Comparison of ENCODE assay signal across 10 cellular contexts in genomic region chr19:3375221-3376088, GRCh38. TPM values are rescaled to one million over a fixed set of nuclear protein-coding genes. Genes with fewer than 3 reads are reported as not detected.
DNase-seq lines count a peak whose midpoint lies in the region; ATAC-seq and TF ChIP-seq lines count a peak whose summit lies in the region.
"Had no signal": no experiment of that assay in that cellular context is flagged by ENCODE, and none has a peak within 500 bp of the region (broad histone marks: within the 10 kb centered on the region; RNA-seq: fewer than 3 reads in every experiment).

No MANE protein-coding gene starts in this region.

- peak overlapping the region; percentile 50; the same call in 1 of the 2 replicates for H3K4me3 ChIP-seq in ACC112 (ENCODE audit: low read depth, low read length)
- H3K4me3 ChIP-seq in ascending aorta = peak overlapping the region; percentile 9 to 47
- no peak overlapping the region for H3K4me3 ChIP-seq in CD8-positive, alpha-beta T cell (ENCODE audit: low read depth, low read length)
- H3K4me3 ChIP-seq: A549 had no signal

- H3K27ac ChIP-seq in ACC112 (ENCODE audit: low read depth, low read length) (peak overlapping the region; percentile 53), ascending aorta (peak overlapping the region; percentile 93 to 96)
- H3K27ac ChIP-seq in CD8-positive, alpha-beta T cell (ENCODE audit: low read depth, low read length) = no peak overlapping the region

- H3K27ac Mint-ChIP-seq in CD8-positive, alpha-beta T cell = no peak overlapping the region

- DNase-seq in ascending aorta (ENCODE audit: low spot score in 2 of 2) = peak; percentile 78 to 96
- DNase-seq in Right ventricle myocardium inferior (ENCODE audit: missing footprints) = peak; percentile 89
- no peak for DNase-seq in omental fat pad (ENCODE audit: low spot score)
- DNase-seq in DMS 273 (lab: John Stamatoyannopoulos, UW; ENCODE audit: unreplicated experiment) = no peak
- DNase-seq in NOMO-1 treated with dmso at 0.1 percent for 144 hours (lab: John Stamatoyannopoulos, UW; ENCODE audit: unreplicated experiment) = no peak
- no peak for DNase-seq in CD8-positive, alpha-beta T cell
- DNase-seq in DMS114 treated with DMSO at 0.1 percent for 48 hours (lab: John Stamatoyannopoulos, UW; ENCODE audit: unreplicated experiment) = no peak
- DNase-seq: NCI-H2107 had no signal

- no peaks in the 10 kb centered on the region for H3K9me3 Mint-ChIP-seq in CD8-positive, alpha-beta T cell

- H3K4me1 ChIP-seq in ACC112 (ENCODE audit: control insufficient read depth, insufficient read depth, low read length, unreplicated experiment) (peaks cover 19% of the 10 kb centered on the region), ascending aorta (peaks cover 20 to 42% of the 10 kb centered on the region in 2 donors)
- H3K4me1 ChIP-seq in CD8-positive, alpha-beta T cell (ENCODE audit: insufficient read depth, low read length) = no peaks in the 10 kb centered on the region

- POLR2A ChIA-PET in CD8-positive, alpha-beta T cell (lab: Charles Lee) = no interaction called here

- H3K36me3 ChIP-seq in ACC112 (ENCODE audit: insufficient read depth, low read length) (no peaks in the 10 kb centered on the region; the same call in 1 of the 2 replicates), ascending aorta (no peaks in the 10 kb centered on the region)
- no peaks in the 10 kb centered on the region for H3K36me3 ChIP-seq in CD8-positive, alpha-beta T cell (ENCODE audit: insufficient read depth, low read length)

- H3K79me2 ChIP-seq in ACC112 (ENCODE audit: control insufficient read depth, insufficient read depth, low read length, unreplicated experiment) = peaks cover 69% of the 10 kb centered on the region

- CTCF ChIA-PET in CD8-positive, alpha-beta T cell (lab: Charles Lee) = interaction anchor here (1.0 kb wide), 1 partner anchor 11 kb away, joined by 3 read pairs; no protein-coding TSS in a partner anchor

- TF ChIP-seq CTCF in ascending aorta (IDR thresholded peaks at IDR 0.05) = no peak
- no peak for TF ChIP-seq CTCF in omental fat pad (IDR thresholded peaks at IDR 0.05)
- TF ChIP-seq CTCF in CD8-positive, alpha-beta T cell (IDR thresholded peaks at IDR 0.05) = no peak

- H3K27me3 Mint-ChIP-seq in CD8-positive, alpha-beta T cell (ENCODE audit: low read depth) = no peaks in the 10 kb centered on the region

- peaks cover 11% of the 10 kb centered on the region for H3K4me1 Mint-ChIP-seq in CD8-positive, alpha-beta T cell (ENCODE audit: low read depth)

- intact Hi-C loops in ascending aorta (cut with DNase I) (loop anchor here (1.0 to 5.0 kb wide), 3 partner anchors 29 to 53 kb away; no protein-coding TSS in a partner anchor), Right ventricle myocardium inferior (cut with DNase I) (no loop called here)
- intact Hi-C loops in CD8-positive, alpha-beta T cell (cut with DNase I, micrococcal nuclease) = no loop called here

- H2AFZ ChIP-seq in ACC112 (ENCODE audit: low read length, unreplicated experiment) = no peak overlapping the region

- H3K27me3 ChIP-seq in ACC112 (ENCODE audit: insufficient read depth, low read length) = no peaks in the 10 kb centered on the region
- H3K27me3 ChIP-seq in ascending aorta = no peaks in the 10 kb centered on the region
- H3K27me3 ChIP-seq in CD8-positive, alpha-beta T cell (ENCODE audit: insufficient read depth, low read length) = no peaks in the 10 kb centered on the region

- no peak overlapping the region for H3K4me3 Mint-ChIP-seq in CD8-positive, alpha-beta T cell

- H3K36me3 Mint-ChIP-seq in CD8-positive, alpha-beta T cell = no peaks in the 10 kb centered on the region

- H3K9me3 ChIP-seq in ascending aorta = no peaks in the 10 kb centered on the region
- H3K9me3 ChIP-seq in CD8-positive, alpha-beta T cell (ENCODE audit: low read length) = no peaks in the 10 kb centered on the region
- H3K9me3 ChIP-seq: A549 had no signal

- peak; percentile 87 for ATAC-seq in Right ventricle myocardium inferior
- peak; percentile 60 for ATAC-seq in omental fat pad (ENCODE audit: low FRiP score)
- ATAC-seq in CD8-positive, alpha-beta T cell = no peak

RNA-seq across cellular contexts. Expression of gene NFIC, which starts 9.1 kb away (rescaled TPM):
- 194 TPM for total RNA-seq in ascending aorta
- 164 TPM for total RNA-seq in Right ventricle myocardium inferior
- total RNA-seq in omental fat pad = 10 to 100 TPM; 55.7 to 84.5 (median 65.5) TPM
- 10 to 100 TPM; 16.5 to 17.5 TPM for total RNA-seq in CD8-positive, alpha-beta T cell

Comparison
In these comparisons a context has a peak if more than half of its experiments do, and no peak if none do; other contexts are left out.
1. DNase-seq: peak in ascending aorta (2 of 2) and Right ventricle myocardium inferior (single experiment); none in omental fat pad (single experiment), DMS 273 (single experiment), NOMO-1 treated with dmso at 0.1 percent for 144 hours (single experiment), CD8-positive, alpha-beta T cell (0 of 7) and DMS114 treated with DMSO at 0.1 percent for 48 hours (single experiment).